In genomic region chr12:61220337-61220736, GRCh38 we compare ENCODE assay signal across 24 cellular contexts.
DNase-seq lines count a peak whose midpoint lies in the region; ATAC-seq and TF ChIP-seq lines count a peak whose summit lies in the region.
"Had no signal": no experiment of that assay in that cellular context is flagged by ENCODE, and none has a peak within 500 bp of the region (broad histone marks: within the 10 kb centered on the region; RNA-seq: fewer than 3 reads in every experiment).

No MANE protein-coding gene starts in this region.

- no TSS peak for BruUV-seq in PC-3 (replicated peaks; lab: Mats Ljungman, UMichigan)

- no peaks in the 10 kb centered on the region for H3K27me3 ChIP-seq in PC-3 (ENCODE audit: low read length)
- no peaks in the 10 kb centered on the region for H3K27me3 ChIP-seq in brain microvascular endothelial cell (replicated peaks)
- H3K27me3 ChIP-seq: BLaER1 treated with 17β-estradiol and CSF1 and Interleukin-3, amounts not matched to agents 10 nM and 100 nM had no signal

- peak; percentile 90 for ATAC-seq in PC-3
- ATAC-seq in GM21515 (IDR thresholded peaks at IDR 0.05; ENCODE audit: unreplicated experiment), result no peak
- no peak for ATAC-seq in HG03457 (IDR thresholded peaks at IDR 0.05; ENCODE audit: unreplicated experiment)
- ATAC-seq: A549, Panc1, SK-N-SH treated with all-trans-retinoic acid at 6 μM for 48 hours had no signal

- POLR2A ChIA-PET in PC-3 (lab: Charles Lee; ENCODE audit: unreplicated experiment), result no interaction called here

- intact Hi-C loops in PC-3 (cut with micrococcal nuclease), result no loop called here

- no peaks in the 10 kb centered on the region for H3F3A ChIP-seq in PC-3 (ENCODE audit: low read length, unreplicated experiment)

- H3K9me2 ChIP-seq in PC-3 (replicated peaks; ENCODE audit: low read length), result no peaks in the 10 kb centered on the region

- CTCF ChIA-PET in PC-3 (lab: Charles Lee), result no interaction called here

- H3K4me1 ChIP-seq in PC-3 (ENCODE audit: insufficient read depth, low read length), result no peaks in the 10 kb centered on the region; the same call in 1 of the 2 replicates
- H3K4me1 ChIP-seq: A549; BLaER1 treated with 17β-estradiol and CSF1 and Interleukin-3, amounts not matched to agents 10 nM and 100 nM had no signal

- H3K4me2 ChIP-seq in PC-3 (ENCODE audit: low read length), result no peak overlapping the region
- H3K4me2 ChIP-seq: A549; BLaER1 treated with 17β-estradiol and CSF1 and Interleukin-3, amounts not matched to agents 10 nM and 100 nM had no signal

- in situ Hi-C loops in brain microvascular endothelial cell (cut with HindIII; ENCODE audit: low pct_ligation_motif_present, low sequenced_read_pairs), result no loop called here

- no peaks in the 10 kb centered on the region for H3K9me3 ChIP-seq in PC-3 (ENCODE audit: low read length)
- H3K9me3 ChIP-seq: A549; BLaER1 treated with 17β-estradiol and CSF1 and Interleukin-3, amounts not matched to agents 10 nM and 100 nM had no signal

- no peaks in the 10 kb centered on the region for H4K20me1 ChIP-seq in PC-3 (ENCODE audit: low read length)
- H4K20me1 ChIP-seq: BLaER1 treated with 17β-estradiol and CSF1 and Interleukin-3, amounts not matched to agents 10 nM and 100 nM had no signal

- DNase-seq in H4 (ENCODE audit: low spot score) (peak; percentile 7), PC-3 (peak; percentile 68), brain microvascular endothelial cell (peak; percentile 18), glomerular visceral epithelial cell (ENCODE audit: extremely low spot score) (peak; percentile 5), HuH-7.5 (ENCODE audit: low spot score) (no peak), medulla oblongata (ENCODE audit: extremely low spot score) (no peak)
- DNase-seq: AML-193; CD4-positive, alpha-beta T cell; H9; HFFc6; KBM-7; MM.1S; NCI-H1694; NCI-H2029 treated with DMSO at 0.1 percent for 48 hours; NCI-H226; NCI-H510A; NCI-H69 had no signal

- H3K27ac ChIP-seq in PC-3 (ENCODE audit: low read length), result no peak overlapping the region
- no peak overlapping the region for H3K27ac ChIP-seq in brain microvascular endothelial cell
- H3K27ac ChIP-seq: A549; BLaER1 treated with 17β-estradiol and CSF1 and Interleukin-3, amounts not matched to agents 10 nM and 100 nM; HL-60 had no signal

- H3K4me3 ChIP-seq in PC-3 (ENCODE audit: low read length) (no peak overlapping the region), brain microvascular endothelial cell (ENCODE audit: low read depth, low read length) (no peak overlapping the region)
- H3K4me3 ChIP-seq: A549; BLaER1 treated with 17β-estradiol and CSF1 and Interleukin-3, amounts not matched to agents 10 nM and 100 nM had no signal

- TF ChIP-seq CTCF in PC-3 (conservative IDR thresholded peaks at IDR 0.05; ENCODE audit: low read depth, low read length) (no peak), brain microvascular endothelial cell (IDR thresholded peaks at IDR 0.05; ENCODE audit: low read depth, low read length, missing control alignments) (no peak)

- H3K36me3 ChIP-seq in PC-3 (ENCODE audit: low read depth, low read length) (no peaks in the 10 kb centered on the region), brain microvascular endothelial cell (replicated peaks) (no peaks in the 10 kb centered on the region)
- H3K36me3 ChIP-seq: BLaER1 treated with 17β-estradiol and CSF1 and Interleukin-3, amounts not matched to agents 10 nM and 100 nM had no signal

- H2AFZ ChIP-seq in PC-3 (ENCODE audit: low read length), result no peak overlapping the region

- H3K79me2 ChIP-seq in PC-3 (ENCODE audit: low read length), result no peaks in the 10 kb centered on the region

- H3K9ac ChIP-seq in PC-3 (ENCODE audit: low read length), result no peak overlapping the region
- H3K9ac ChIP-seq: BLaER1 treated with 17β-estradiol and CSF1 and Interleukin-3, amounts not matched to agents 10 nM and 100 nM had no signal

Comparison
In these comparisons a context has a peak if more than half of its experiments do, and no peak if none do; other contexts are left out.
1. DNase-seq: peak in H4 (single experiment), PC-3 (single experiment), brain microvascular endothelial cell (single experiment) and glomerular visceral epithelial cell (single experiment); none in HuH-7.5 (single experiment) and medulla oblongata (single experiment).